Comparison of ENCODE assay signal across 1 cellular context in genomic region chr1:22677861-22678521, GRCh38.
TF ChIP-seq lines count a peak whose summit lies in the region.

No MANE protein-coding gene starts in this region.

TF ChIP-seq in IMR-90, 13 proteins besides CTCF, POLR2A, EP300 and RAD21 (continued from another document):
- TF ChIP-seq FOS (IDR thresholded peaks at IDR 0.05; ENCODE audit: low read depth, low read length) (no peak), USF2 (IDR thresholded peaks at IDR 0.05; ENCODE audit: low read depth, low read length) (no peak), RFX5 (IDR thresholded peaks at IDR 0.05; ENCODE audit: low read depth, low read length) (no peak), CHD1 (IDR thresholded peaks at IDR 0.05; ENCODE audit: low read depth, low read length) (no peak), BHLHE40 (IDR thresholded peaks at IDR 0.05; ENCODE audit: low read depth, low read length) (no peak), CEBPB (IDR thresholded peaks at IDR 0.05; ENCODE audit: low read depth, low read length) (no peak), NFE2L2 (IDR thresholded peaks at IDR 0.05; ENCODE audit: low read depth, low read length) (no peak)
TF ChIP-seq in IMR-90: peak in this region for 0.
